In the genomic region with DNA sequence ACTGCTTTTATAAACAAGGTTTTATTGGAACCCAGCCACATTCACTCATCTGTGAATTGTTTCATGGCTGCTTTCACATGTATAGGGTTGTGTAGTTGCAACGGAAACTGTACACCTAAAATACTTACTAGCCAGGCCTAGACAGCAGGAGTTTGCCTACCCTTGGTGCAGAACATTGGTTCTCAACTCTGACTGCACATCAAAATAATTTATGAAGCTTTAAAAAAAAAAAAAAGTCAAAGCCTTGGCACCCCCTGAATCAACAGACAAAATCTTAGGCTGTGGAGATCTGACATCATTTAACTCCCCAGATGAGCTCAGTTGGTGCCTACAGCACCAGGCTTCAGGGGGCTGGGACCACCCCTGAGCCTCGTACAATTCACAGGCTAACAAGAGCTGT, we compare ENCODE assay signal across 15 cellular contexts.
"Had no signal": no experiment of that assay in that cellular context is flagged by ENCODE, and none has a peak within 500 bp of the region (broad histone marks: within the 10 kb centered on the region; RNA-seq: fewer than 3 reads in every experiment).

No MANE protein-coding gene starts in this region.

- H3K27me3 Mint-ChIP-seq: activated naive CD8-positive, alpha-beta T cell; effector memory CD8-positive, alpha-beta T cell; naive B cell had no signal

- H3K27me3 ChIP-seq: brain microvascular endothelial cell, neutrophil, right atrium auricular region, uterus had no signal

- H3K4me3 ChIP-seq: lower lobe of right lung, right atrium auricular region, uterus had no signal

- ATAC-seq: effector memory CD8-positive, alpha-beta T cell; lower lobe of right lung had no signal

- DNase-seq: activated effector memory CD4-positive, alpha-beta T cell treated with Interleukin-2 at 50 U/mL for 16 hours; activated T-cell treated with anti-CD3 and anti-CD28 coated beads, Interleukin-2, amount 50 U/mL, for 1 hour; amygdala; brain microvascular endothelial cell; cerebellar nuclear complex; effector memory CD8-positive, alpha-beta T cell; hypothalamus; lower lobe of right lung; naive B cell; small intestine; uterus had no signal

- H3K36me3 ChIP-seq: brain microvascular endothelial cell, lower lobe of right lung, neutrophil, right atrium auricular region, uterus had no signal

- H3K27ac ChIP-seq: brain microvascular endothelial cell, lower lobe of right lung, neutrophil, right atrium auricular region, uterus had no signal

- H3K36me3 Mint-ChIP-seq: activated naive CD8-positive, alpha-beta T cell; naive B cell had no signal

- H3K4me3 Mint-ChIP-seq: activated naive CD8-positive, alpha-beta T cell; dendritic cell treated with granulocyte-macrophage colony-stimulating factor and Interleukin-4, amounts not matched to agents 40 ng/mL and 50 ng/mL, for 4 days; effector memory CD8-positive, alpha-beta T cell; naive B cell had no signal

- H3K9me3 Mint-ChIP-seq: dendritic cell treated with granulocyte-macrophage colony-stimulating factor and Interleukin-4, amounts not matched to agents 40 ng/mL and 50 ng/mL, for 4 days had no signal

- H3K27ac Mint-ChIP-seq: activated naive CD8-positive, alpha-beta T cell; dendritic cell treated with granulocyte-macrophage colony-stimulating factor and Interleukin-4, amounts not matched to agents 40 ng/mL and 50 ng/mL, for 4 days; effector memory CD8-positive, alpha-beta T cell had no signal

- H3K9me3 ChIP-seq: lower lobe of right lung, neutrophil, right atrium auricular region, uterus had no signal
